18 cellular contexts compared by ENCODE assay signal in the genomic region with DNA sequence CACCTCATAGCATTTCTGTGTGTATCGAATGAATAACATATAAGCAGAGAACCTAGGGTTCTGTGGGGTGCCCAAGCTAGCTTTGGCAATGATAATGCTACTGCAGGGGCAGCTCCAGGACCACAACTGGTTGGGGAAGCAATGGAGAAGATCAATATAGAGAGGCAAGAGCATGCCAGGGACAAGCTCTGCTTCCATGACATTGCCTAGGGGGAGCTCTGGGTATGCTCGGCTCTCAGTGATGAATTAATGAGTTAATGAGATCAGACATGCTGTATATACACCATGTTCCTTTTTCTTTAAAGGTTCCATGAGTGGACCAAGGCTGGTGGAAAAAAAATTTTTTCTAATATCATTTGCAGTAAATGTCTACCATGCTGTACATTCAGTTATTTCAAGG.
DNase-seq lines count a peak whose midpoint lies in the region; ATAC-seq and TF ChIP-seq lines count a peak whose summit lies in the region.
"Had no signal": no experiment of that assay in that cellular context is flagged by ENCODE, and none has a peak within 500 bp of the region (broad histone marks: within the 10 kb centered on the region; RNA-seq: fewer than 3 reads in every experiment).

No MANE protein-coding gene starts in this region.

- H3K36me3 ChIP-seq in GM06990 (ENCODE audit: control insufficient read depth, insufficient read depth, low read length) (no peaks in the 10 kb centered on the region), OCI-LY3 (replicated peaks; ENCODE audit: low read depth, low read length) (no peaks in the 10 kb centered on the region), heart right ventricle (no peaks in the 10 kb centered on the region)

- intact Hi-C loops in heart right ventricle (cut with DNase I), result no loop called here

- TF ChIP-seq CTCF in 22Rv1 (IDR thresholded peaks at IDR 0.05) (peak; percentile 15), GM06990 (IDR thresholded peaks at IDR 0.05; ENCODE audit: insufficient read depth, low read length, poor library complexity, severe bottlenecking) (peak; percentile 21), OCI-LY3 (IDR thresholded peaks at IDR 0.05; ENCODE audit: low read depth, low read length) (peak; percentile 43), epithelial cell of esophagus (IDR thresholded peaks at IDR 0.05; ENCODE audit: insufficient read depth, low read depth, low read length, missing control alignments) (peak; percentile 10), heart right ventricle (IDR thresholded peaks at IDR 0.05) (no peak)

- no peak overlapping the region for H3K4me3 ChIP-seq in GM06990 (replicated peaks; ENCODE audit: low read depth, low read length)
- no peak overlapping the region for H3K4me3 ChIP-seq in OCI-LY3 (ENCODE audit: low read length)
- no peak overlapping the region for H3K4me3 ChIP-seq in epithelial cell of esophagus (ENCODE audit: low read length)
- H3K4me3 ChIP-seq in heart right ventricle, result no peak overlapping the region
- H3K4me3 ChIP-seq: A549 had no signal

- WGBS in heart right ventricle, 2 donors, result 78 to 82% methylated on average over 2 of the region's 2 CpGs

- DNase-seq in GM06990 (ENCODE audit: extremely low read depth, insufficient read length) (no peak), epithelial cell of esophagus (ENCODE audit: low read depth) (no peak), heart right ventricle (no peak), GOT3 (lab: John Stamatoyannopoulos, UW) (no peak), mesenteric fat pad (ENCODE audit: low spot score) (no peak)
- DNase-seq in activated CD4-positive, alpha-beta T cell treated with anti-CD3 and anti-CD28 coated beads, Interleukin-2, amount 50 U/mL, for 48 hours, result no peak
- DNase-seq: MV-4-11, NCI-H1417 treated with DMSO at 0.1 percent for 48 hours, NCI-H2081, NCI-H2227 treated with DMSO at 0.1 percent for 48 hours, NCI-H526 treated with DMSO at 0.1 percent for 48 hours, PC-3 had no signal

- no peak overlapping the region for H3K9ac ChIP-seq in OCI-LY3 (ENCODE audit: low read length)

- H4K20me1 ChIP-seq in OCI-LY3 (ENCODE audit: insufficient read depth, low read length), result no peaks in the 10 kb centered on the region

- H2AFZ ChIP-seq in OCI-LY3 (ENCODE audit: low read depth, low read length), result no peak overlapping the region

- H3K4me1 ChIP-seq in OCI-LY3 (ENCODE audit: low read length), result peaks cover 24% of the 10 kb centered on the region
- no peaks in the 10 kb centered on the region for H3K4me1 ChIP-seq in heart right ventricle
- H3K4me1 ChIP-seq: A549, Caco-2 had no signal

- H3K79me2 ChIP-seq in OCI-LY3 (ENCODE audit: low read length), result no peaks in the 10 kb centered on the region

- H3K4me2 ChIP-seq in OCI-LY3 (ENCODE audit: low read length), result no peak overlapping the region
- H3K4me2 ChIP-seq: A549 had no signal

- H3K9me3 ChIP-seq in OCI-LY3 (ENCODE audit: insufficient read depth, low read length) (no peaks in the 10 kb centered on the region), heart right ventricle (no peaks in the 10 kb centered on the region)
- H3K9me3 ChIP-seq: A549, Caco-2 had no signal

- no peak for ATAC-seq in heart right ventricle
- ATAC-seq: A549, HCT116, PC-3 had no signal

- H3K27me3 ChIP-seq in GM06990 (replicated peaks; ENCODE audit: control insufficient read depth, insufficient read depth, low read length) (no peaks in the 10 kb centered on the region), OCI-LY3 (ENCODE audit: low read depth, low read length) (no peaks in the 10 kb centered on the region), heart right ventricle (no peaks in the 10 kb centered on the region)

- no peak overlapping the region for H3K27ac ChIP-seq in 22Rv1
- H3K27ac ChIP-seq in OCI-LY3 (ENCODE audit: low read length), result no peak overlapping the region
- no peak overlapping the region for H3K27ac ChIP-seq in heart right ventricle
- H3K27ac ChIP-seq: A549, RWPE1 had no signal

Comparison
In these comparisons a context has a peak if more than half of its experiments do, and no peak if none do; other contexts are left out.
1. CTCF ChIP-seq: peak in 22Rv1 (single experiment), GM06990 (single experiment), OCI-LY3 (single experiment) and epithelial cell of esophagus (single experiment); none in heart right ventricle (0 of 9).